In genomic region chr1:234687011-234687410, GRCh38 we compare ENCODE assay signal across 18 cellular contexts.
A peak's percentile ranks its signal among the peaks of the same experiment; 100 is the strongest.
DNase-seq lines count a peak whose midpoint lies in the region; ATAC-seq, FAIRE-seq and TF ChIP-seq lines count a peak whose summit lies in the region.
"Had no signal": no experiment of that assay in that cellular context is flagged by ENCODE, and none has a peak within 500 bp of the region (broad histone marks: within the 10 kb centered on the region; RNA-seq: fewer than 3 reads in every experiment).

No MANE protein-coding gene starts in this region.

- WGBS in IMR-90 (ENCODE audit: extremely low coverage in 2 of 2, insufficient read length in 1 of 2), 2 experiments, result no CpG with 5 or more reads among the region's 2 CpGs

- H2AK5ac ChIP-seq in IMR-90 (ENCODE audit: low read depth, low read length), result no peak overlapping the region

- no peak overlapping the region for H3K4ac ChIP-seq in IMR-90 (ENCODE audit: low read depth, low read length)

- POLR2A ChIA-PET in IMR-90 (lab: Charles Lee; ENCODE audit: unreplicated experiment), result no interaction called here

- peak; percentile 79 for FAIRE-seq in D721Med (lab: Jason Lieb, UNC)
- FAIRE-seq: GM12878 had no signal

- H3K9ac ChIP-seq in IMR-90 (ENCODE audit: low read depth, low read length), result no peak overlapping the region

- DNase-seq in D721Med (ENCODE audit: insufficient read length, low spot score) (no peak), IMR-90 (peak; percentile 31), fibroblast of gingiva (ENCODE audit: low read depth) (peak; percentile 25), thoracic aorta (ENCODE audit: low spot score) (no peak), AG08395 (ENCODE audit: low spot score) (no peak), gastrocnemius medialis (no peak)
- DNase-seq in activated naive CD4-positive, alpha-beta T cell treated with Interleukin-2 at 50 U/mL for 16 hours, result no peak
- DNase-seq in activated CD8-positive, alpha-beta memory T cell treated with anti-CD3 and anti-CD28 coated beads, Interleukin-2, amount 50 U/mL, for 48 hours, result no peak
- DNase-seq: 8988T; BE2C; C1 segment of cervical spinal cord; Caco-2; CD4-positive, alpha-beta T cell; DMS153; DMS79; GF-D8 had no signal

- TF ChIP-seq RAD21 in IMR-90 (IDR thresholded peaks at IDR 0.05; ENCODE audit: low read length), result no peak

- H3K9me3 ChIP-seq in IMR-90 (ENCODE audit: control insufficient read depth, insufficient read depth, low read length) (no peaks in the 10 kb centered on the region), thoracic aorta (no peaks in the 10 kb centered on the region), gastrocnemius medialis (no peaks in the 10 kb centered on the region)
- H3K9me3 ChIP-seq: BE2C, Caco-2 had no signal

- H3K36me3 ChIP-seq in IMR-90 (ENCODE audit: control insufficient read depth, insufficient read depth, low read length), result no peaks in the 10 kb centered on the region
- no peaks in the 10 kb centered on the region for H3K36me3 ChIP-seq in thoracic aorta
- no peaks in the 10 kb centered on the region for H3K36me3 ChIP-seq in gastrocnemius medialis
- H3K36me3 ChIP-seq: BE2C, HAP-1 had no signal

- no peaks in the 10 kb centered on the region for H3K79me1 ChIP-seq in IMR-90 (ENCODE audit: low read depth in 1 of 2, low read length in 2 of 2)

- no peak overlapping the region for H3K27ac ChIP-seq in IMR-90 (ENCODE audit: insufficient read depth, low read length)
- H3K27ac ChIP-seq in thoracic aorta, result peak overlapping the region; percentile 26 to 41
- no peak overlapping the region for H3K27ac ChIP-seq in gastrocnemius medialis

- intact Hi-C loops in IMR-90 (cut with micrococcal nuclease), result no loop called here
- intact Hi-C loops in gastrocnemius medialis (cut with DNase I; ENCODE audit: low total_unique reads), result no loop called here

- dilution Hi-C loops in IMR-90 (cut with HindIII; ENCODE audit: low sequenced_read_pairs, unreplicated experiment), result no loop called here

- H2BK15ac ChIP-seq in IMR-90 (ENCODE audit: low read depth, low read length), result no peak overlapping the region

- TF ChIP-seq POLR2A in IMR-90 (IDR thresholded peaks at IDR 0.05; ENCODE audit: low read depth, low read length), result no peak
- no peak for TF ChIP-seq POLR2A in gastrocnemius medialis (IDR thresholded peaks at IDR 0.05)

- no peak overlapping the region for H2BK20ac ChIP-seq in IMR-90 (ENCODE audit: low read depth, low read length)

- CTCF ChIA-PET in IMR-90 (lab: Yijun Ruan, JAX), result no interaction called here

- no peaks in the 10 kb centered on the region for H4K20me1 ChIP-seq in IMR-90 (ENCODE audit: insufficient read depth, low read length)

- no peak overlapping the region for H2AK9ac ChIP-seq in IMR-90 (replicated peaks; ENCODE audit: low read depth, low read length, poor library complexity)

- in situ Hi-C loops in IMR-90 (cut with MboI; ENCODE audit: low sequenced_read_pairs) (no loop called here), gastrocnemius medialis (cut with MboI; ENCODE audit: low sequenced_read_pairs in 4 of 4) (no loop called here)

- no peak overlapping the region for H3K4me2 ChIP-seq in IMR-90 (ENCODE audit: low read depth, low read length)

- no peak for ATAC-seq in IMR-90 (ENCODE audit: low read depth)
- ATAC-seq in thoracic aorta (ENCODE audit: insufficient number of reproducible peaks, low FRiP score, low read depth), result no peak
- ATAC-seq in gastrocnemius medialis, result no peak
- ATAC-seq: GM12878 had no signal

- no peak overlapping the region for H3K18ac ChIP-seq in IMR-90 (ENCODE audit: low read depth, low read length)

- H3K4me3 ChIP-seq in IMR-90 (ENCODE audit: insufficient read depth, low read depth, low read length), result no peak overlapping the region
- H3K4me3 ChIP-seq in thoracic aorta, result peak overlapping the region; percentile 10
- no peak overlapping the region for H3K4me3 ChIP-seq in gastrocnemius medialis
- H3K4me3 ChIP-seq: GM12878, HAP-1 had no signal

- no peak overlapping the region for H2BK120ac ChIP-seq in IMR-90 (ENCODE audit: low read depth, low read length)

- no peak overlapping the region for H3K56ac ChIP-seq in IMR-90 (ENCODE audit: extremely low read depth, insufficient read depth, low read length)

- no peak overlapping the region for H2BK5ac ChIP-seq in IMR-90 (ENCODE audit: low read depth, low read length, poor library complexity, severe bottlenecking)

- H3K4me1 ChIP-seq in IMR-90 (ENCODE audit: control insufficient read depth, insufficient read depth, low read length) (peaks cover 2% of the 10 kb centered on the region; the same call in 1 of the 2 replicates), thoracic aorta (ENCODE audit: control insufficient read depth in 1 of 2, low read depth in 2 of 2) (peaks cover 11 to 18% of the 10 kb centered on the region in 2 donors), gastrocnemius medialis (peaks cover 8 to 11% of the 10 kb centered on the region in 2 donors)
- H3K4me1 ChIP-seq: BE2C had no signal

- H4K8ac ChIP-seq in IMR-90 (ENCODE audit: low read depth in 2 of 2, low read length in 2 of 2), result no peak overlapping the region

- H3K9me1 ChIP-seq in IMR-90 (ENCODE audit: insufficient read depth, low read length), result 0 out of 2 replicates have a peak, but pooled peaks cover 3% of the 10 kb centered on the region

- H4K5ac ChIP-seq in IMR-90 (ENCODE audit: low read depth, low read length), result no peak overlapping the region

- H3K27me3 ChIP-seq in IMR-90 (ENCODE audit: control insufficient read depth, insufficient read depth, low read length) (no peaks in the 10 kb centered on the region), thoracic aorta (replicated peaks; ENCODE audit: insufficient read depth) (no peaks in the 10 kb centered on the region), gastrocnemius medialis (no peaks in the 10 kb centered on the region)
- H3K27me3 ChIP-seq: BE2C had no signal

- H2AFZ ChIP-seq in IMR-90 (replicated peaks; ENCODE audit: low read length, poor library complexity), result no peak overlapping the region

- no TSS peak for BruUV-seq in IMR-90 (replicated peaks; lab: Mats Ljungman, UMichigan)

- H4K91ac ChIP-seq in IMR-90 (ENCODE audit: insufficient read depth, low read depth, low read length), result no peak overlapping the region

- H3K14ac ChIP-seq in IMR-90 (replicated peaks; ENCODE audit: low read depth, low read length), result no peak overlapping the region

- H3K23ac ChIP-seq in IMR-90 (ENCODE audit: low read depth, low read length), result no peak overlapping the region

- TF ChIP-seq CTCF in D721Med (IDR thresholded peaks at IDR 0.05; ENCODE audit: insufficient read depth, missing control alignments) (no peak), IMR-90 (conservative IDR thresholded peaks at IDR 0.05; ENCODE audit: low read depth, low read length) (no peak), thoracic aorta (IDR thresholded peaks at IDR 0.05) (no peak), gastrocnemius medialis (IDR thresholded peaks at IDR 0.05 in 4 of 5, conservative IDR thresholded peaks at IDR 0.05 in 1 of 5) (no peak)

TF ChIP-seq in IMR-90, 13 proteins besides CTCF, POLR2A, EP300 and RAD21:
- TF ChIP-seq NFE2L2 (IDR thresholded peaks at IDR 0.05; ENCODE audit: low read depth, low read length), result no peak
- no peak for TF ChIP-seq CEBPB (IDR thresholded peaks at IDR 0.05; ENCODE audit: low read depth, low read length)
- no peak for TF ChIP-seq MAFK (IDR thresholded peaks at IDR 0.05; ENCODE audit: low read depth, low read length)
- no peak for TF ChIP-seq BHLHE40 (IDR thresholded peaks at IDR 0.05; ENCODE audit: low read depth, low read length)
- no peak for TF ChIP-seq MXI1 (IDR thresholded peaks at IDR 0.05; ENCODE audit: borderline replicate concordance, low read depth, low read length)
- no peak for TF ChIP-seq FOS (IDR thresholded peaks at IDR 0.05; ENCODE audit: low read depth, low read length)
- TF ChIP-seq USF2 (IDR thresholded peaks at IDR 0.05; ENCODE audit: low read depth, low read length), result no peak
- no peak for TF ChIP-seq MAZ (IDR thresholded peaks at IDR 0.05; ENCODE audit: borderline replicate concordance, low read depth, low read length)
- no peak for TF ChIP-seq SMC3 (IDR thresholded peaks at IDR 0.05; ENCODE audit: low read depth, low read length)
- TF ChIP-seq RCOR1 (IDR thresholded peaks at IDR 0.05; ENCODE audit: insufficient replicate concordance, low read length), result no peak
- TF ChIP-seq RFX5 (IDR thresholded peaks at IDR 0.05; ENCODE audit: low read depth, low read length), result no peak
- no peak for TF ChIP-seq CHD1 (IDR thresholded peaks at IDR 0.05; ENCODE audit: low read depth, low read length)
- no peak for TF ChIP-seq ELK1 (IDR thresholded peaks at IDR 0.05; ENCODE audit: borderline replicate concordance, low read depth, low read length)

Comparison
In these comparisons a context has a peak if more than half of its experiments do, and no peak if none do; other contexts are left out.
1. DNase-seq: peak in IMR-90 (single experiment) and fibroblast of gingiva (single experiment); none in D721Med (single experiment), thoracic aorta (single experiment), activated naive CD4-positive, alpha-beta T cell treated with Interleukin-2 at 50 U/mL for 16 hours (single experiment), AG08395 (single experiment), gastrocnemius medialis (0 of 2) and activated CD8-positive, alpha-beta memory T cell treated with anti-CD3 and anti-CD28 coated beads, Interleukin-2, amount 50 U/mL, for 48 hours (single experiment).
2. H3K27ac ChIP-seq: peak in thoracic aorta (2 of 2); none in IMR-90 (single experiment) and gastrocnemius medialis (0 of 4).